In genomic region chr3:157088506-157089454, GRCh38 we compare ENCODE assay signal across 1 cellular context.
TF ChIP-seq lines count a peak whose summit lies in the region.

No MANE protein-coding gene starts in this region.

TF ChIP-seq in HepG2, 621 proteins besides CTCF, POLR2A, EP300 and RAD21 (continued from another document and continues in another):
- peak; percentile 60; the same call in 1 of the 3 replicates for TF ChIP-seq MXI1 (IDR thresholded peaks at IDR 0.05; ENCODE audit: borderline replicate concordance, low read depth, low read length)
- TF ChIP-seq ZNF546 (CRISPR knock-in tag; conservative IDR thresholded peaks at IDR 0.05): peak; percentile 98
- TF ChIP-seq SP1 (IDR thresholded peaks at IDR 0.05): no peak
- TF ChIP-seq SP1 (CRISPR knock-in tag; IDR thresholded peaks at IDR 0.05): 0 out of 2 replicates have a peak, but pooled peaks have one; percentile 7
- no peak; the same call in 1 of the 2 replicates for TF ChIP-seq ZNF343 (CRISPR knock-in tag; IDR thresholded peaks at IDR 0.05)
- TF ChIP-seq ZNF572 (CRISPR knock-in tag; IDR thresholded peaks at IDR 0.05): peak; percentile 98
- no peak for TF ChIP-seq RBAK (CRISPR knock-in tag; IDR thresholded peaks at IDR 0.05)
- no peak for TF ChIP-seq CEBPZ (IDR thresholded peaks at IDR 0.05; ENCODE audit: low read length)
- no peak for TF ChIP-seq FOXA1 (IDR thresholded peaks at IDR 0.05)
- TF ChIP-seq FOXA1 (CRISPR knock-in tag; IDR thresholded peaks at IDR 0.05): no peak; the same call in 1 of the 2 replicates
- peak; percentile 99 for TF ChIP-seq RBFOX2 (IDR thresholded peaks at IDR 0.05; ENCODE audit: low read depth, low read length)
- peak; percentile 94 for TF ChIP-seq FOXC1 (CRISPR knock-in tag; IDR thresholded peaks at IDR 0.05; ENCODE audit: borderline replicate concordance)
- peak; percentile 70; the same call in 1 of the 2 replicates for TF ChIP-seq ZNF770 (CRISPR knock-in tag; IDR thresholded peaks at IDR 0.05)
- TF ChIP-seq AKNA (CRISPR knock-in tag; IDR thresholded peaks at IDR 0.05; ENCODE audit: borderline replicate concordance): no peak
- no peak; the same call in 1 of the 2 replicates for TF ChIP-seq SNAI1 (CRISPR knock-in tag; IDR thresholded peaks at IDR 0.05; ENCODE audit: borderline replicate concordance)
- TF ChIP-seq DR1 (CRISPR knock-in tag; IDR thresholded peaks at IDR 0.05): peak; percentile 87
- TF ChIP-seq SMARCE1 (IDR thresholded peaks at IDR 0.05; ENCODE audit: borderline replicate concordance): no peak
- TF ChIP-seq SNRNP70 (IDR thresholded peaks at IDR 0.05; ENCODE audit: low read depth, low read length): no peak
- 0 out of 2 replicates have a peak, but pooled peaks have one; percentile 11 for TF ChIP-seq HMG20A (CRISPR knock-in tag; IDR thresholded peaks at IDR 0.05; ENCODE audit: borderline replicate concordance)
- no peak for TF ChIP-seq ZNF354B (CRISPR knock-in tag; IDR thresholded peaks at IDR 0.05)
- no peak for TF ChIP-seq ZNF75D (CRISPR knock-in tag; IDR thresholded peaks at IDR 0.05; ENCODE audit: borderline replicate concordance)
- peak; percentile 98 for TF ChIP-seq ZNF337 (CRISPR knock-in tag; IDR thresholded peaks at IDR 0.05; ENCODE audit: borderline replicate concordance, low read depth)
- peak; percentile 73; the same call in 1 of the 2 replicates for TF ChIP-seq SMAD1 (CRISPR knock-in tag; IDR thresholded peaks at IDR 0.05; ENCODE audit: borderline replicate concordance, low read depth)
- peak; percentile 84 for TF ChIP-seq BRD4 (CRISPR knock-in tag; IDR thresholded peaks at IDR 0.05)
- TF ChIP-seq ZNF703 (CRISPR knock-in tag; IDR thresholded peaks at IDR 0.05; ENCODE audit: borderline replicate concordance): peak; percentile 62; the same call in 1 of the 2 replicates
- peak; percentile 39 for TF ChIP-seq HNRNPH1 (optimal IDR thresholded peaks at IDR 0.05; ENCODE audit: low read depth, low read length)
- no peak for TF ChIP-seq ZKSCAN1 (IDR thresholded peaks at IDR 0.05; ENCODE audit: low read length)
- peak; percentile 95 for TF ChIP-seq ZNF768 (CRISPR knock-in tag; IDR thresholded peaks at IDR 0.05)
- peak; percentile 81; the same call in 1 of the 2 replicates for TF ChIP-seq ZNF44 (CRISPR knock-in tag; IDR thresholded peaks at IDR 0.05)
- TF ChIP-seq KMT2A (CRISPR knock-in tag; IDR thresholded peaks at IDR 0.05): peak; percentile 54; the same call in 1 of the 2 replicates
- TF ChIP-seq PAX8 (CRISPR knock-in tag; IDR thresholded peaks at IDR 0.05; ENCODE audit: borderline replicate concordance): peak; percentile 89; the same call in 1 of the 2 replicates
- peak; percentile 70; the same call in 1 of the 2 replicates for TF ChIP-seq ZBTB7B (CRISPR knock-in tag; IDR thresholded peaks at IDR 0.05)
- TF ChIP-seq TARDBP (CRISPR knock-in tag; IDR thresholded peaks at IDR 0.05): peak; percentile 20
- TF ChIP-seq ZNF225 (CRISPR knock-in tag; IDR thresholded peaks at IDR 0.05): peak; percentile 84; the same call in 1 of the 2 replicates
- TF ChIP-seq NFYC (CRISPR knock-in tag; IDR thresholded peaks at IDR 0.05): no peak; the same call in 1 of the 2 replicates
- no peak for TF ChIP-seq GABPA (IDR thresholded peaks at IDR 0.05; ENCODE audit: low read depth, low read length)
- TF ChIP-seq GABPA (CRISPR knock-in tag; IDR thresholded peaks at IDR 0.05; ENCODE audit: low read depth): no peak
- no peak for TF ChIP-seq ZNF138 (CRISPR knock-in tag; IDR thresholded peaks at IDR 0.05; ENCODE audit: low read depth)
- peak; percentile 82; the same call in 1 of the 2 replicates for TF ChIP-seq ZNF761 (CRISPR knock-in tag; conservative IDR thresholded peaks at IDR 0.05)
- peak; percentile 67; the same call in 1 of the 2 replicates for TF ChIP-seq ZNF792 (CRISPR knock-in tag; IDR thresholded peaks at IDR 0.05)
- peak; percentile 63 for TF ChIP-seq KDM3A (CRISPR knock-in tag; IDR thresholded peaks at IDR 0.05; ENCODE audit: low read depth)
- peak; percentile 51; the same call in 1 of the 2 replicates for TF ChIP-seq NFKBIZ (CRISPR knock-in tag; IDR thresholded peaks at IDR 0.05)
- TF ChIP-seq ZNF557 (CRISPR knock-in tag; IDR thresholded peaks at IDR 0.05): 0 out of 2 replicates have a peak, but pooled peaks have one; percentile 24
- TF ChIP-seq RXRA (CRISPR knock-in tag; IDR thresholded peaks at IDR 0.05): peak; percentile 62; the same call in 1 of the 2 replicates
- peak; percentile 58; the same call in 1 of the 2 replicates for TF ChIP-seq ZBTB46 (CRISPR knock-in tag; IDR thresholded peaks at IDR 0.05; ENCODE audit: borderline replicate concordance)
- peak; percentile 66 for TF ChIP-seq CBFB (CRISPR knock-in tag; IDR thresholded peaks at IDR 0.05)
- peak; percentile 81; the same call in 1 of the 2 replicates for TF ChIP-seq ZBTB4 (CRISPR knock-in tag; IDR thresholded peaks at IDR 0.05; ENCODE audit: borderline replicate concordance)
- TF ChIP-seq POGZ (CRISPR knock-in tag; IDR thresholded peaks at IDR 0.05): peak; percentile 87
- peak; percentile 85; the same call in 1 of the 2 replicates for TF ChIP-seq ZNF788 (CRISPR knock-in tag; IDR thresholded peaks at IDR 0.05; ENCODE audit: borderline replicate concordance)
- peak; percentile 91 for TF ChIP-seq DRAP1 (CRISPR knock-in tag; IDR thresholded peaks at IDR 0.05)
- 0 out of 2 replicates have a peak, but pooled peaks have one; percentile 27 for TF ChIP-seq ZNF33A (CRISPR knock-in tag; IDR thresholded peaks at IDR 0.05; ENCODE audit: borderline replicate concordance)
- peak; percentile 77 for TF ChIP-seq ZNF430 (CRISPR knock-in tag; IDR thresholded peaks at IDR 0.05)
- TF ChIP-seq KDM2A (CRISPR knock-in tag; IDR thresholded peaks at IDR 0.05; ENCODE audit: borderline replicate concordance, low read depth): peak; percentile 86
- TF ChIP-seq ZFP82 (CRISPR knock-in tag; IDR thresholded peaks at IDR 0.05; ENCODE audit: borderline replicate concordance): peak; percentile 90; the same call in 1 of the 2 replicates
- no peak for TF ChIP-seq ZNF34 (CRISPR knock-in tag; IDR thresholded peaks at IDR 0.05; ENCODE audit: borderline replicate concordance)
- no peak for TF ChIP-seq MAZ (IDR thresholded peaks at IDR 0.05; ENCODE audit: borderline replicate concordance, low read depth, low read length)
- TF ChIP-seq MAZ (CRISPR knock-in tag; IDR thresholded peaks at IDR 0.05; ENCODE audit: low read depth): peak; percentile 72; the same call in 1 of the 2 replicates
- TF ChIP-seq ZNF20 (CRISPR knock-in tag; IDR thresholded peaks at IDR 0.05): 0 out of 2 replicates have a peak, but pooled peaks have one; percentile 73
